Comparison of ENCODE assay signal across 8 cellular contexts in the genomic region with DNA sequence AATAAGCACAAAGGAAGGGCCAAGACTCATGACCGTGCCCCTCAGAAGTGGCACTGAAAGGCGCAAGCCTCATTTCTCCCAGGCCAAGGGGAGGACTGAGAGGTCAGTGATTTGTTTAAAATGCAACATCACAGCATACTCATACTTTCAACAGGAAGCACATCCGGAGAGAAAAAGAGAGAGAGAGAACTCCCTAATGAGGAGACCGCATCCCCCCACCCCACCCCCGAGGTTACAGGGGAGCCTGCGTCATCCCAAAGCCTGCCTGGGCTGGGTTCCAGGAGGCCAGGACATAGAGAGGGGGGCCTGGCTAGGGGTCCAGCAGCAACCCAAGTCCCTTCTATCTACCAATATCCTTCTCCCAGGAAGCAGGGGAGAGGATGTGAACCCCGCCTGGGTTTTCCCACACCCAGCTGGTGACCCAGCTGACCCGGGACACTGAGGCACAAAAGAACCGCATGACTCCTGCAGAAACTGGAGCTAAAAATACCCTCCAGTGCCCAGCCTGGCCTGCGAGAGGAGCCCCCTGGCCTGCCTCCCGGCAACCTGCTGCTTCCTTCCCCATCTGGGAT. TPM values are rescaled to one million over a fixed set of nuclear protein-coding genes. Genes with fewer than 3 reads are reported as not detected.
DNase-seq lines count a peak whose midpoint lies in the region; ATAC-seq, FAIRE-seq and TF ChIP-seq lines count a peak whose summit lies in the region.

No MANE protein-coding gene starts in this region.

- CTCF ChIA-PET in activated CD8-positive, alpha-beta T cell treated with anti-CD3 and anti-CD28 coated beads for 36 hours (lab: Charles Lee) = interaction anchor here (3.4 kb wide), 1 partner anchor 261 kb away, joined by 13 read pairs; no protein-coding TSS in a partner anchor

- peak overlapping the region; percentile 91 for H3K27ac Mint-ChIP-seq in activated CD8-positive, alpha-beta T cell treated with anti-CD3 and anti-CD28 coated beads for 36 hours

- no peak for ATAC-seq in activated CD8-positive, alpha-beta T cell treated with anti-CD3 and anti-CD28 coated beads for 36 hours
- peak; percentile 16 for ATAC-seq in foreskin keratinocyte
- ATAC-seq in GM21529 (IDR thresholded peaks at IDR 0.05; ENCODE audit: unreplicated experiment) = no peak
- no peak for ATAC-seq in HG02763 (IDR thresholded peaks at IDR 0.05; ENCODE audit: unreplicated experiment)
- ATAC-seq in GM21447 (IDR thresholded peaks at IDR 0.05; ENCODE audit: unreplicated experiment) = no peak

- POLR2A ChIA-PET in activated CD8-positive, alpha-beta T cell treated with anti-CD3 and anti-CD28 coated beads for 36 hours (lab: Charles Lee) = interaction anchor here (1.1 kb wide), 1 partner anchor 17 kb away, joined by 3 read pairs; no protein-coding TSS in a partner anchor

- DNase-seq in GM19239 (ENCODE audit: insufficient read length, low spot score) (no peak), foreskin keratinocyte (peak; percentile 79 to 91), renal cortical epithelial cell (ENCODE audit: low read depth) (peak; percentile 77)
- peak; percentile 59 for DNase-seq in activated CD8-positive, alpha-beta T cell treated with anti-CD3 and anti-CD28 coated beads for 36 hours
- DNase-seq in stimulated activated CD4-positive, alpha-beta T cell treated with anti-CD3 and anti-CD28 coated beads, Interleukin-1b, Interleukin-23, amount 100 ng/mL, for 48 hours = no peak

- H3K36me3 Mint-ChIP-seq in activated CD8-positive, alpha-beta T cell treated with anti-CD3 and anti-CD28 coated beads for 36 hours (ENCODE audit: low read depth) = peaks cover 29% of the 10 kb centered on the region

- H3K4me1 ChIP-seq in foreskin keratinocyte = peaks cover 21% of the 10 kb centered on the region

- H3K4me1 Mint-ChIP-seq in activated CD8-positive, alpha-beta T cell treated with anti-CD3 and anti-CD28 coated beads for 36 hours (ENCODE audit: low read depth) = peaks cover 61% of the 10 kb centered on the region

- peak; percentile 68 for FAIRE-seq in GM19239 (lab: Jason Lieb, UNC)

- no peaks in the 10 kb centered on the region for H3K9me3 Mint-ChIP-seq in activated CD8-positive, alpha-beta T cell treated with anti-CD3 and anti-CD28 coated beads for 36 hours

- no peaks in the 10 kb centered on the region for H3K27me3 ChIP-seq in foreskin keratinocyte

- no peak for TF ChIP-seq CTCF in activated CD8-positive, alpha-beta T cell treated with anti-CD3 and anti-CD28 coated beads for 36 hours (IDR thresholded peaks at IDR 0.05)
- no peak for TF ChIP-seq CTCF in foreskin keratinocyte (conservative IDR thresholded peaks at IDR 0.05)

- H3K27me3 Mint-ChIP-seq in activated CD8-positive, alpha-beta T cell treated with anti-CD3 and anti-CD28 coated beads for 36 hours = no peaks in the 10 kb centered on the region

- no peak overlapping the region for H3K4me3 Mint-ChIP-seq in activated CD8-positive, alpha-beta T cell treated with anti-CD3 and anti-CD28 coated beads for 36 hours

- intact Hi-C loops in activated CD8-positive, alpha-beta T cell treated with anti-CD3 and anti-CD28 coated beads for 36 hours (cut with micrococcal nuclease) = no loop called here

- peak overlapping the region; percentile 91 for H3K27ac ChIP-seq in foreskin keratinocyte

RNA-seq across cellular contexts. Expression of a gene that starts 3.8 kb away (rescaled TPM):
- total RNA-seq in activated CD8-positive, alpha-beta T cell treated with anti-CD3 and anti-CD28 coated beads for 36 hours = 100 to 1,000 TPM; 123 TPM
- 194 and 204 TPM in 2 replicates for total RNA-seq in foreskin keratinocyte
- polyA plus RNA-seq in foreskin keratinocyte = 134 and 153 TPM in 2 replicates
- 86.7 and 118 TPM in 2 replicates for total RNA-seq in renal cortical epithelial cell

RNA-seq across cellular contexts. Expression of a gene that starts 40.7 kb away (rescaled TPM):
- 10 to 100 TPM; 15.7 to 16.8 TPM for total RNA-seq in activated CD8-positive, alpha-beta T cell treated with anti-CD3 and anti-CD28 coated beads for 36 hours
- 54.0 and 55.7 TPM in 2 replicates for total RNA-seq in foreskin keratinocyte
- 37.1 and 43.9 TPM in 2 replicates for polyA plus RNA-seq in foreskin keratinocyte
- total RNA-seq in renal cortical epithelial cell = 16.5 and 67.5 TPM in 2 replicates

Comparison
In these comparisons a context has a peak if more than half of its experiments do, and no peak if none do; other contexts are left out.
1. DNase-seq: peak in activated CD8-positive, alpha-beta T cell treated with anti-CD3 and anti-CD28 coated beads for 36 hours (single experiment), foreskin keratinocyte (2 of 2) and renal cortical epithelial cell (single experiment); none in GM19239 (single experiment) and stimulated activated CD4-positive, alpha-beta T cell treated with anti-CD3 and anti-CD28 coated beads, Interleukin-1b, Interleukin-23, amount 100 ng/mL, for 48 hours (single experiment).